In the genomic region with DNA sequence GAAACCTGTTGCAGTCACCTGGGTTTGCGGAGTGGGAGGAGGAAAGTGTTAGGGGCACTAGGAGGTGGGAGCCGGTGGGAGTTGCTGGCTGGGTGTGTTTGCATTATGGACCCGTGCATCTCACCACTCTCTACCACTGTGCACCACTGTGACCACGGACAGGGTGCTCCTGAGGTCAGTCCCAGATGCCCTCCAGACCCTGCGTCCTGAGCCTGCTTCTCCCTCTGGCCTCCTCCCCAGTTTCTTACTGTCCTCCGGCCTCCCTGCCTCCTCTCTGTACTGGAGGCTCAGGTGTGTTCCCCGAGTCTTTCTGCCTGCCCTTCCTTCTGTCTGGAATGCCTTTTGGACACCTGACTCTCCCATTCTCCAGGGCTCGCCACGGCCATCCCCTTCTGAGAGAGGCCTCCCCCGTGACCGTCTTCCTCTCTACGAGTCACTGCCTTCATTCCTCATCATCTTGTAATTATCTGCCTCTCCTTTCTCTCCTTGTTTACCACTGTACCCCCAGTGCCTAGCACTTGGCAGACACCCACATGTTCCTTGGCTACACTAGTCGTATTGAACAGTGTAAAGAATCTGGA, we compare ENCODE assay signal across 7 cellular contexts. TPM values are rescaled to one million over a fixed set of nuclear protein-coding genes. Genes with fewer than 3 reads are reported as not detected.
DNase-seq lines count a peak whose midpoint lies in the region; ATAC-seq, FAIRE-seq and TF ChIP-seq lines count a peak whose summit lies in the region.
"Not testable (repeated sequence)": the region's sequence is repeated elsewhere in the genome, so short reads cannot be mapped to it uniquely, and the experiment has no call there.

No MANE protein-coding gene starts in this region.

- H3K9me3 ChIP-seq in MG63; astrocyte (ENCODE audit: insufficient read depth, low read depth, low read length); gastroesophageal sphincter; trophoblast cell (ENCODE audit: insufficient read depth, low read depth, low read length): not testable (repeated sequence)

- H3K27me3 ChIP-seq in MG63; astrocyte (ENCODE audit: insufficient read depth, low read length); gastroesophageal sphincter; trophoblast cell (ENCODE audit: insufficient read depth, low read length): not testable (repeated sequence)

- not testable (repeated sequence) for H4K8ac ChIP-seq in trophoblast cell (ENCODE audit: low read depth, low read length)

- peak overlapping the region; percentile 60 for H3K27ac Mint-ChIP-seq in Calu3 (ENCODE audit: unreplicated experiment)
- H3K27ac Mint-ChIP-seq in activated CD4-positive, alpha-beta memory T cell treated with anti-CD3 and anti-CD28 coated beads for 36 hours, result peak overlapping the region; percentile 48
- H3K27ac Mint-ChIP-seq in astrocyte (ENCODE audit: unreplicated experiment), result not testable (repeated sequence)

- not testable (repeated sequence) for DNase-seq in Calu3; activated CD4-positive, alpha-beta memory T cell treated with anti-CD3 and anti-CD28 coated beads for 36 hours; astrocyte (ENCODE audit: low read depth); trophoblast cell
- DNase-seq in MG63 (peak; percentile 28), lower leg skin (ENCODE audit: low spot score in 2 of 2) (peak; percentile 20 to 85)

- TF ChIP-seq POLR2A in gastroesophageal sphincter (IDR thresholded peaks at IDR 0.05); lower leg skin (IDR thresholded peaks at IDR 0.05): not testable (repeated sequence)

- ATAC-seq in gastroesophageal sphincter, result peak; percentile 25

- FAIRE-seq in astrocyte (lab: Jason Lieb, UNC), result not testable (repeated sequence)

- not testable (repeated sequence) for H3K18ac ChIP-seq in trophoblast cell (ENCODE audit: low read length)

- TF ChIP-seq CTCF in Calu3 (IDR thresholded peaks at IDR 0.05; ENCODE audit: unreplicated experiment); astrocyte (IDR thresholded peaks at IDR 0.05; ENCODE audit: insufficient read depth, low read depth, low read length); gastroesophageal sphincter (IDR thresholded peaks at IDR 0.05); lower leg skin (IDR thresholded peaks at IDR 0.05): not testable (repeated sequence)

- intact Hi-C loops in Calu3 (cut with micrococcal nuclease; ENCODE audit: unreplicated experiment) (loop anchor here (1.0 to 2.0 kb wide), 3 partner anchors 19 to 99 kb away; no protein-coding TSS in a partner anchor), lower leg skin (cut with DNase I; ENCODE audit: low total_unique reads) (loop anchor here (10.0 kb wide), 1 partner anchor 71 kb away; no protein-coding TSS in a partner anchor)
- intact Hi-C loops in activated CD4-positive, alpha-beta memory T cell treated with anti-CD3 and anti-CD28 coated beads for 36 hours (cut with micrococcal nuclease), result loop anchor here (1.0 to 2.0 kb wide), 5 partner anchors 31 to 99 kb away; no protein-coding TSS in a partner anchor

- peaks cover 42% of the 10 kb centered on the region for H3K4me1 Mint-ChIP-seq in Calu3 (ENCODE audit: low read depth, unreplicated experiment)
- peaks cover 37% of the 10 kb centered on the region for H3K4me1 Mint-ChIP-seq in activated CD4-positive, alpha-beta memory T cell treated with anti-CD3 and anti-CD28 coated beads for 36 hours (ENCODE audit: low read depth)
- peaks cover 12% of the 10 kb centered on the region for H3K4me1 Mint-ChIP-seq in astrocyte (ENCODE audit: low read depth, unreplicated experiment)

- H3K36me3 Mint-ChIP-seq in Calu3 (ENCODE audit: insufficient read depth, unreplicated experiment), result peaks cover 20% of the 10 kb centered on the region
- not testable (repeated sequence) for H3K36me3 Mint-ChIP-seq in activated CD4-positive, alpha-beta memory T cell treated with anti-CD3 and anti-CD28 coated beads for 36 hours; astrocyte (ENCODE audit: low read depth, unreplicated experiment)

- peaks cover 11% of the 10 kb centered on the region for H3K4me1 ChIP-seq in astrocyte (ENCODE audit: insufficient read depth, low read length)
- not testable (repeated sequence) for H3K4me1 ChIP-seq in gastroesophageal sphincter; trophoblast cell (ENCODE audit: control insufficient read depth in 1 of 2, insufficient read depth in 2 of 2, low read length in 2 of 2)

- H3K4me3 ChIP-seq in MG63; astrocyte (ENCODE audit: insufficient read depth, low read depth, low read length); gastroesophageal sphincter; lower leg skin (ENCODE audit: low read depth, poor library complexity, severe bottlenecking); trophoblast cell (ENCODE audit: low read depth, low read length): not testable (repeated sequence)

- not testable (repeated sequence) for H3K79me1 ChIP-seq in trophoblast cell (ENCODE audit: low read length)

- H3K14ac ChIP-seq in trophoblast cell (ENCODE audit: low read length), result not testable (repeated sequence)

- H2BK120ac ChIP-seq in trophoblast cell (ENCODE audit: insufficient read depth, low read length, poor library complexity), result not testable (repeated sequence)

- H3K23ac ChIP-seq in trophoblast cell (ENCODE audit: low read length), result not testable (repeated sequence)

- not testable (repeated sequence) for H3K4ac ChIP-seq in trophoblast cell (ENCODE audit: low read depth, low read length)

- H2BK5ac ChIP-seq in trophoblast cell (ENCODE audit: low read depth, low read length, poor library complexity), result not testable (repeated sequence)

- not testable (repeated sequence) for TF ChIP-seq EP300 in gastroesophageal sphincter (IDR thresholded peaks at IDR 0.05)

- not testable (repeated sequence) for H4K12ac ChIP-seq in trophoblast cell (ENCODE audit: low read depth, low read length)

- CTCF ChIA-PET in Calu3 (lab: Charles Lee), result interaction anchor here (0.6 to 1.5 kb wide), 3 partner anchors 9 to 145 kb away, joined by 3 to 15 read pairs (median 3); no protein-coding TSS in a partner anchor
- CTCF ChIA-PET in activated CD4-positive, alpha-beta memory T cell treated with anti-CD3 and anti-CD28 coated beads for 36 hours (lab: Charles Lee), result interaction anchor here (0.6 to 4.3 kb wide), 8 partner anchors 12 to 604 kb away, joined by 3 to 74 read pairs (median 4); a partner anchor contains a TSS

- POLR2A ChIA-PET in activated CD4-positive, alpha-beta memory T cell treated with anti-CD3 and anti-CD28 coated beads for 36 hours (lab: Charles Lee), result interaction anchor here (0.8 to 1.2 kb wide), 4 partner anchors 12 to 99 kb away, joined by 3 to 4 read pairs (median 3); no protein-coding TSS in a partner anchor

- peaks cover 59% of the 10 kb centered on the region for H4K20me1 ChIP-seq in astrocyte (ENCODE audit: insufficient read depth, low read length)

- 58 to 83% methylated on average over 9 to 11 of the region's 13 CpGs for WGBS in gastroesophageal sphincter (ENCODE audit: low coverage in 1 of 2), 2 donors
- 77 to 81% methylated on average over 13 of the region's 13 CpGs for WGBS in lower leg skin, 2 donors
- no CpG with 5 or more reads among the region's 13 CpGs for WGBS in trophoblast cell (ENCODE audit: extremely low coverage, insufficient coverage, insufficient read length)

- peak overlapping the region; percentile 51 for H2AK5ac ChIP-seq in trophoblast cell (ENCODE audit: low read length)

- peak overlapping the region; percentile 3 for H3K4me2 ChIP-seq in astrocyte (ENCODE audit: low read length)
- not testable (repeated sequence) for H3K4me2 ChIP-seq in trophoblast cell (ENCODE audit: low read length)

- H3K27ac ChIP-seq in astrocyte (ENCODE audit: low read depth, low read length), result peak overlapping the region; percentile 4
- H3K27ac ChIP-seq in gastroesophageal sphincter; trophoblast cell (ENCODE audit: low read depth, low read length): not testable (repeated sequence)

- peak overlapping the region; percentile 4 for H4K91ac ChIP-seq in trophoblast cell (ENCODE audit: low read depth, low read length)

- H2AFZ ChIP-seq in astrocyte (ENCODE audit: low read depth, low read length); trophoblast cell (ENCODE audit: insufficient read depth, low read length, poor library complexity): not testable (repeated sequence)

- peak overlapping the region; percentile 6 for H3K9ac ChIP-seq in astrocyte (ENCODE audit: low read length)
- not testable (repeated sequence) for H3K9ac ChIP-seq in trophoblast cell (ENCODE audit: low read length)

- H3K36me3 ChIP-seq in MG63 (peaks cover 12% of the 10 kb centered on the region), gastroesophageal sphincter (peaks cover 0 to 47% of the 10 kb centered on the region in 2 donors)
- H3K36me3 ChIP-seq in astrocyte (ENCODE audit: insufficient read depth, low read length); trophoblast cell (ENCODE audit: control insufficient read depth in 1 of 2, insufficient read depth in 2 of 2, low read length in 2 of 2): not testable (repeated sequence)

- not testable (repeated sequence) for BruUV-seq in Calu3 (replicated peaks; lab: Mats Ljungman, UMichigan)

- peak overlapping the region; percentile 13 for H3K4me3 Mint-ChIP-seq in Calu3 (ENCODE audit: low read depth, unreplicated experiment)
- not testable (repeated sequence) for H3K4me3 Mint-ChIP-seq in activated CD4-positive, alpha-beta memory T cell treated with anti-CD3 and anti-CD28 coated beads for 36 hours; astrocyte (ENCODE audit: unreplicated experiment)

- not testable (repeated sequence) for H3K9me3 Mint-ChIP-seq in Calu3 (ENCODE audit: low read depth, unreplicated experiment); activated CD4-positive, alpha-beta memory T cell treated with anti-CD3 and anti-CD28 coated beads for 36 hours; astrocyte (ENCODE audit: unreplicated experiment)

- H3K79me2 ChIP-seq in astrocyte (ENCODE audit: insufficient read depth, low read length), result peaks cover 39% of the 10 kb centered on the region
- not testable (repeated sequence) for H3K79me2 ChIP-seq in trophoblast cell (ENCODE audit: control insufficient read depth, insufficient read depth, low read length, poor library complexity)

- not testable (repeated sequence) for H3K27me3 Mint-ChIP-seq in Calu3 (ENCODE audit: unreplicated experiment); activated CD4-positive, alpha-beta memory T cell treated with anti-CD3 and anti-CD28 coated beads for 36 hours; astrocyte (ENCODE audit: low read depth, unreplicated experiment)

- not testable (repeated sequence) for H2BK12ac ChIP-seq in trophoblast cell (ENCODE audit: low read length)

RNA-seq across cellular contexts. Expression of a gene that starts 14.6 kb away (rescaled TPM):
- total RNA-seq in Calu3 (2022) (43.6 and 46.8 TPM in 2 replicates), astrocyte (46.9 and 52.1 TPM in 2 replicates), gastroesophageal sphincter (10 to 100 TPM; 15.1 to 49.3 (median 24.9) TPM), lower leg skin (10 to 100 TPM; 33.6 to 46.8 (median 38.2) TPM)
- 64.8 and 88.2 TPM in 2 replicates for total RNA-seq in MG63 (2014; rRNA removed; shearing (Covaris generic); ENCODE audit: low replicate concordance)
- total RNA-seq in activated CD4-positive, alpha-beta memory T cell treated with anti-CD3 and anti-CD28 coated beads for 36 hours, result 10 to 100 TPM; 47.2 to 50.1 TPM
- 63.4 and 67.6 TPM in 2 replicates for polyA plus RNA-seq in trophoblast cell (2013)
